Comparison of ENCODE assay signal across 8 cellular contexts in genomic region chr2:119679526-119679837, GRCh38. TPM values are rescaled to one million over a fixed set of nuclear protein-coding genes. Genes with fewer than 3 reads are reported as not detected.
DNase-seq lines count a peak whose midpoint lies in the region; ATAC-seq, FAIRE-seq and TF ChIP-seq lines count a peak whose summit lies in the region.

No MANE protein-coding gene starts in this region.

- intact Hi-C loops in HepG2 (cut with micrococcal nuclease; ENCODE audit: unreplicated experiment) (no loop called here), tibial artery (cut with DNase I; ENCODE audit: low total_unique reads) (no loop called here)

- no peaks in the 10 kb centered on the region for H3K9me3 Mint-ChIP-seq in activated T-cell treated with anti-CD3 and anti-CD28 coated beads, Interleukin-2, amount 50 U/mL, for 4 hours
- no peaks in the 10 kb centered on the region for H3K9me3 Mint-ChIP-seq in activated naive CD8-positive, alpha-beta T cell treated with anti-CD3 and anti-CD28 coated beads for 36 hours

- H2AFZ ChIP-seq in HepG2 (ENCODE audit: low read length) = no peak overlapping the region

- peak overlapping the region; percentile 80 to 92 (median 81) for H3K4me3 ChIP-seq in HepG2 (replicated peaks in 1 of 3; ENCODE audit: insufficient read depth in 1 of 3, low read depth in 2 of 3, low read length in 3 of 3)
- peak overlapping the region; percentile 66 to 75 for H3K4me3 ChIP-seq in tibial artery

- H3K4me1 ChIP-seq in HepG2 (ENCODE audit: insufficient read depth, low read length) (peaks cover 45% of the 10 kb centered on the region), tibial artery (peaks cover 0 to 17% (median 13%) of the 10 kb centered on the region in 4 donors)

- H3K9me3 ChIP-seq in HepG2 (ENCODE audit: low read length) (no peaks in the 10 kb centered on the region), tibial artery (no peaks in the 10 kb centered on the region)

- 1% methylated on average over 9 of the region's 9 CpGs for WGBS in HepG2 (ENCODE audit: low lambda C conversion rate)

- peak overlapping the region; percentile 99 for H3K4me2 ChIP-seq in HepG2 (ENCODE audit: low read depth, low read length)

- peaks cover 26% of the 10 kb centered on the region for H3K4me1 Mint-ChIP-seq in activated T-cell treated with anti-CD3 and anti-CD28 coated beads, Interleukin-2, amount 50 U/mL, for 4 hours (ENCODE audit: low read depth)
- peaks cover 25% of the 10 kb centered on the region for H3K4me1 Mint-ChIP-seq in activated naive CD8-positive, alpha-beta T cell treated with anti-CD3 and anti-CD28 coated beads for 36 hours

- no peak for TF ChIP-seq RAD21 in HepG2 (CRISPR knock-in tag; IDR thresholded peaks at IDR 0.05)

- peak overlapping the region; percentile 85 for H3K9ac ChIP-seq in HepG2 (ENCODE audit: insufficient read depth, low read depth, low read length)

- POLR2A ChIA-PET in HepG2 (lab: Yijun Ruan, JAX) = interaction anchor here (0.9 to 3.2 kb wide), 8 partner anchors 11 to 313 kb away, joined by 3 to 35 read pairs (median 6); partner anchors contain the start of genes C2orf76, DBI and PTPN4

- H3K27me3 Mint-ChIP-seq in activated T-cell treated with anti-CD3 and anti-CD28 coated beads, Interleukin-2, amount 50 U/mL, for 4 hours (ENCODE audit: low read depth) = no peaks in the 10 kb centered on the region
- no peaks in the 10 kb centered on the region for H3K27me3 Mint-ChIP-seq in activated naive CD8-positive, alpha-beta T cell treated with anti-CD3 and anti-CD28 coated beads for 36 hours

- peak overlapping the region; percentile 92 for H3K4me3 Mint-ChIP-seq in activated T-cell treated with anti-CD3 and anti-CD28 coated beads, Interleukin-2, amount 50 U/mL, for 4 hours
- H3K4me3 Mint-ChIP-seq in activated naive CD8-positive, alpha-beta T cell treated with anti-CD3 and anti-CD28 coated beads for 36 hours = peak overlapping the region; percentile 81

- CTCF ChIA-PET in HepG2 (lab: Yijun Ruan, JAX; ENCODE audit: low intra/inter-chr PET ratio, low total read pairs) = no interaction called here

- no peak for FAIRE-seq in HepG2 (lab: Jason Lieb, UNC)

- H3K27me3 ChIP-seq in HepG2 (ENCODE audit: control insufficient read depth in 1 of 2, insufficient read depth in 2 of 2, low read length in 2 of 2) = peaks cover 3 to 12% of the 10 kb centered on the region in 2 experiments; a peak in 3 of 5 replicates
- no peaks in the 10 kb centered on the region for H3K27me3 ChIP-seq in tibial artery

- no peak for TF ChIP-seq POLR2A in HepG2 (IDR thresholded peaks at IDR 0.05; ENCODE audit: insufficient read depth in 1 of 2, low read depth in 2 of 2, low read length in 2 of 2)

- peaks cover 23% of the 10 kb centered on the region for H3K79me2 ChIP-seq in HepG2 (ENCODE audit: insufficient read depth, low read length)

- DNase-seq in activated T-cell treated with anti-CD3 and anti-CD28 coated beads, Interleukin-2, amount 50 U/mL, for 4 hours = no peak
- DNase-seq in activated T-cell treated with anti-CD3 and anti-CD28 coated beads for 4 hours (no peak), HepG2 (ENCODE audit: low spot score) (no peak), tibial artery (no peak), NCI-H2081 treated with DMSO at 0.1 percent for 48 hours (lab: John Stamatoyannopoulos, UW) (no peak)
- no peak for DNase-seq in activated naive CD8-positive, alpha-beta T cell treated with anti-CD3 and anti-CD28 coated beads for 36 hours

- TF ChIP-seq EP300 in HepG2 (IDR thresholded peaks at IDR 0.05; ENCODE audit: low read depth in 2 of 2, low read length in 2 of 2) (no peak), HepG2 (CRISPR knock-in tag; IDR thresholded peaks at IDR 0.05; ENCODE audit: borderline replicate concordance) (no peak)

- H3K27ac ChIP-seq in HepG2 (ENCODE audit: extremely low read length, insufficient read depth, low read length) (peak overlapping the region; percentile 71), tibial artery (peak overlapping the region; percentile 62 to 70)

- in situ Hi-C loops in HepG2 (cut with HindIII; ENCODE audit: extremely low pct_ligation_motif_present, low pct_unique_long_range_greater_than_20kb) = no loop called here

- peaks cover 8% of the 10 kb centered on the region for H3K36me3 Mint-ChIP-seq in activated T-cell treated with anti-CD3 and anti-CD28 coated beads, Interleukin-2, amount 50 U/mL, for 4 hours (ENCODE audit: insufficient read depth)
- H3K36me3 Mint-ChIP-seq in activated naive CD8-positive, alpha-beta T cell treated with anti-CD3 and anti-CD28 coated beads for 36 hours = peaks cover 9% of the 10 kb centered on the region

- H3K27ac Mint-ChIP-seq in activated naive CD8-positive, alpha-beta T cell treated with anti-CD3 and anti-CD28 coated beads for 36 hours = peak overlapping the region; percentile 89

- peaks cover 18% of the 10 kb centered on the region; the same call in 1 of the 2 replicates for H4K20me1 ChIP-seq in HepG2 (ENCODE audit: insufficient read depth, low read length)

- TF ChIP-seq CTCF in HepG2 (CRISPR knock-in tag; IDR thresholded peaks at IDR 0.05) (no peak), tibial artery (IDR thresholded peaks at IDR 0.05) (no peak)

- ATAC-seq in activated T-cell treated with anti-CD3 and anti-CD28 coated beads, Interleukin-2, amount 50 U/mL, for 4 hours = no peak
- no peak for ATAC-seq in HepG2
- ATAC-seq in HG03442 (IDR thresholded peaks at IDR 0.05; ENCODE audit: unreplicated experiment) = no peak
- ATAC-seq in GM21515 (IDR thresholded peaks at IDR 0.05; ENCODE audit: unreplicated experiment) = no peak

- BruUV-seq in HepG2 (replicated peaks; lab: Mats Ljungman, UMichigan) = no TSS peak

- peaks cover 9 to 23% of the 10 kb centered on the region in 2 experiments; a peak in 4 of 5 replicates for H3K36me3 ChIP-seq in HepG2 (replicated peaks in 1 of 2; ENCODE audit: control insufficient read depth in 1 of 2, insufficient read depth in 2 of 2, low read length in 2 of 2)
- H3K36me3 ChIP-seq in tibial artery = peaks cover 0 to 27% (median 0%) of the 10 kb centered on the region in 3 donors

TF ChIP-seq in HepG2, 621 proteins besides CTCF, POLR2A, EP300 and RAD21 (continues in another document):
- TF ChIP-seq ZNF772 (CRISPR knock-in tag; IDR thresholded peaks at IDR 0.05) (peak; percentile 24; the same call in 1 of the 2 replicates), PHB2 (IDR thresholded peaks at IDR 0.05; ENCODE audit: partially characterized antibody) (no peak), TGIF2 (CRISPR knock-in tag; IDR thresholded peaks at IDR 0.05) (no peak), SP4 (CRISPR knock-in tag; IDR thresholded peaks at IDR 0.05) (no peak), MAX (IDR thresholded peaks at IDR 0.05) (no peak), SMARCE1 (IDR thresholded peaks at IDR 0.05; ENCODE audit: borderline replicate concordance) (no peak), ZNF274 (CRISPR knock-in tag; IDR thresholded peaks at IDR 0.05) (no peak), SSRP1 (CRISPR knock-in tag; IDR thresholded peaks at IDR 0.05) (no peak), PBX3 (CRISPR knock-in tag; IDR thresholded peaks at IDR 0.05; ENCODE audit: borderline replicate concordance) (no peak)

RNA-seq across cellular contexts. Expression of gene TMEM177, which starts 0.5 kb away (rescaled TPM):
- 10 to 100 TPM; 13.6 to 19.3 (median 16.4) TPM for total RNA-seq in activated T-cell treated with anti-CD3 and anti-CD28 coated beads, Interleukin-2, amount 50 U/mL, for 4 hours
- total RNA-seq in activated naive CD8-positive, alpha-beta T cell treated with anti-CD3 and anti-CD28 coated beads for 36 hours = 10 to 100 TPM; 18.1 to 20.8 TPM
- total RNA-seq in HepG2 (2016; rRNA removed; fragmentation: Illumina TruSeq; extraction: Trizol) = 44.7 and 47.9 TPM in 2 replicates
- 15.4 and 16.3 TPM in 2 replicates for total RNA-seq in HepG2 (2016; cell fraction: cytosol; rRNA removed; fragmentation: Illumina TruSeq; extraction: Trizol; ENCODE audit: low read depth)
- 47.5 and 49.2 TPM in 2 replicates for total RNA-seq in HepG2 (2016; cell fraction: insoluble cytoplasmic fraction; rRNA removed; fragmentation: Illumina TruSeq; extraction: Trizol)
- total RNA-seq in HepG2 (2016; cell fraction: membrane; rRNA removed; fragmentation: Illumina TruSeq; extraction: Trizol) = 27.3 and 32.1 TPM in 2 replicates
- total RNA-seq in HepG2 (2016; cell fraction: nucleus; rRNA removed; fragmentation: Illumina TruSeq; extraction: Trizol) = 26.1 and 27.7 TPM in 2 replicates
- polyA plus RNA-seq in HepG2 (2011; rRNA removed) = 34.7 and 46.6 TPM in 2 replicates
- polyA plus RNA-seq in HepG2 (2011; cell fraction: cytosol; rRNA removed) = 34.2 and 43.3 TPM in 2 replicates
- polyA plus RNA-seq in HepG2 (2011; cell fraction: nucleus; rRNA removed) = 46.4 and 51.6 TPM in 2 replicates
- polyA plus RNA-seq in HepG2 (2012) = 20.5 and 32.1 TPM in 2 replicates
- 12.8 and 13.4 TPM in 2 replicates for polyA plus RNA-seq in HepG2 (2016; cell fraction: cytosol; fragmentation: Illumina TruSeq; extraction: Trizol; ENCODE audit: low read depth)
- polyA plus RNA-seq in HepG2 (2016; cell fraction: insoluble cytoplasmic fraction; fragmentation: Illumina TruSeq; extraction: Trizol; ENCODE audit: low read depth) = 62.8 and 62.9 TPM in 2 replicates
- polyA plus RNA-seq in HepG2 (2016; cell fraction: membrane; fragmentation: Illumina TruSeq; extraction: Trizol; ENCODE audit: low read depth) = 19.9 and 21.6 TPM in 2 replicates
- 41.1 and 43.7 TPM in 2 replicates for polyA plus RNA-seq in HepG2 (2016; cell fraction: nucleus; fragmentation: Illumina TruSeq; extraction: Trizol; ENCODE audit: insufficient read depth, low read depth)
- 22.7 and 58.5 TPM in 2 replicates for polyA minus RNA-seq in HepG2 (2011; rRNA and poly(A)+ RNA removed; ENCODE audit: low replicate concordance)
- polyA minus RNA-seq in HepG2 (2011; cell fraction: cytosol; rRNA and poly(A)+ RNA removed) = 13.8 and 15.2 TPM in 2 replicates
- polyA minus RNA-seq in HepG2 (2011; cell fraction: nucleus; rRNA and poly(A)+ RNA removed) = 49.2 and 53.5 TPM in 2 replicates
